1 cellular context compared by ENCODE assay signal in genomic region chr16:87855852-87856715, GRCh38.
TF ChIP-seq lines count a peak whose summit lies in the region.

No MANE protein-coding gene starts in this region.

TF ChIP-seq in HepG2, 621 proteins besides CTCF, POLR2A, EP300 and RAD21 (continued from another document and continues in another):
- TF ChIP-seq ZBTB46 (CRISPR knock-in tag; IDR thresholded peaks at IDR 0.05; ENCODE audit: borderline replicate concordance) (no peak), KIAA2018 (CRISPR knock-in tag; IDR thresholded peaks at IDR 0.05; ENCODE audit: borderline replicate concordance) (no peak), ELF3 (CRISPR knock-in tag; IDR thresholded peaks at IDR 0.05) (peak; percentile 96), ZFP91 (CRISPR knock-in tag; IDR thresholded peaks at IDR 0.05; ENCODE audit: borderline replicate concordance) (peak; percentile 29; the same call in 1 of the 2 replicates), POGZ (CRISPR knock-in tag; IDR thresholded peaks at IDR 0.05) (peak; percentile 66), MXD4 (CRISPR knock-in tag; IDR thresholded peaks at IDR 0.05) (no peak; the same call in 1 of the 2 replicates), NPAS2 (CRISPR knock-in tag; IDR thresholded peaks at IDR 0.05; ENCODE audit: borderline replicate concordance) (no peak), RBM39 (IDR thresholded peaks at IDR 0.05; ENCODE audit: low read depth, low read length, poor library complexity, severe bottlenecking) (peak; percentile 40), ZNF329 (CRISPR knock-in tag; IDR thresholded peaks at IDR 0.05; ENCODE audit: low read depth) (no peak), ZNF512B (CRISPR knock-in tag; IDR thresholded peaks at IDR 0.05; ENCODE audit: borderline replicate concordance) (no peak), YEATS2 (CRISPR knock-in tag; IDR thresholded peaks at IDR 0.05; ENCODE audit: borderline replicate concordance) (no peak), ZNF383 (CRISPR knock-in tag; IDR thresholded peaks at IDR 0.05; ENCODE audit: borderline replicate concordance) (no peak), SMARCE1 (IDR thresholded peaks at IDR 0.05; ENCODE audit: borderline replicate concordance) (no peak), ZNF510 (CRISPR knock-in tag; IDR thresholded peaks at IDR 0.05; ENCODE audit: low read depth) (no peak), HNRNPL (IDR thresholded peaks at IDR 0.05; ENCODE audit: low read depth, low read length) (peak; percentile 94), ZXDC (CRISPR knock-in tag; IDR thresholded peaks at IDR 0.05) (no peak), ARNTL (CRISPR knock-in tag; IDR thresholded peaks at IDR 0.05) (no peak; the same call in 1 of the 2 replicates), ZNF747 (CRISPR knock-in tag; IDR thresholded peaks at IDR 0.05; ENCODE audit: borderline replicate concordance) (peak; percentile 46), ZNF44 (CRISPR knock-in tag; IDR thresholded peaks at IDR 0.05) (no peak), ADNP (CRISPR knock-in tag; IDR thresholded peaks at IDR 0.05) (no peak), PRMT3 (CRISPR knock-in tag; IDR thresholded peaks at IDR 0.05; ENCODE audit: borderline replicate concordance, low read depth) (no peak), GABPA (IDR thresholded peaks at IDR 0.05; ENCODE audit: low read depth, low read length) (no peak), GABPA (CRISPR knock-in tag; IDR thresholded peaks at IDR 0.05; ENCODE audit: low read depth) (peak; percentile 81), CENPX (CRISPR knock-in tag; IDR thresholded peaks at IDR 0.05) (no peak), HNRNPH1 (optimal IDR thresholded peaks at IDR 0.05; ENCODE audit: low read depth, low read length) (no peak), TMF1 (CRISPR knock-in tag; IDR thresholded peaks at IDR 0.05; ENCODE audit: low read depth) (no peak), FOXP1 (IDR thresholded peaks at IDR 0.05) (no peak), FOXP1 (CRISPR knock-in tag; IDR thresholded peaks at IDR 0.05) (peak; percentile 67; the same call in 1 of the 2 replicates), ZNF652 (CRISPR knock-in tag; IDR thresholded peaks at IDR 0.05; ENCODE audit: borderline replicate concordance, low read depth) (no peak), NCOA2 (CRISPR knock-in tag; IDR thresholded peaks at IDR 0.05) (peak; percentile 81), IRF2 (CRISPR knock-in tag; IDR thresholded peaks at IDR 0.05) (peak; percentile 72; the same call in 1 of the 2 replicates), NBN (conservative IDR thresholded peaks at IDR 0.05) (no peak), HIVEP1 (CRISPR knock-in tag; IDR thresholded peaks at IDR 0.05) (no peak; the same call in 1 of the 2 replicates), ZNF597 (CRISPR knock-in tag; IDR thresholded peaks at IDR 0.05) (no peak), ZNF766 (CRISPR knock-in tag; IDR thresholded peaks at IDR 0.05; ENCODE audit: borderline replicate concordance) (0 out of 2 replicates have a peak, but pooled peaks have one; percentile 75), HOXD1 (CRISPR knock-in tag; IDR thresholded peaks at IDR 0.05) (peak; percentile 80; the same call in 1 of the 2 replicates), STAG1 (CRISPR knock-in tag; IDR thresholded peaks at IDR 0.05) (no peak), PRPF4 (IDR thresholded peaks at IDR 0.05; ENCODE audit: low read depth, low read length, poor library complexity, severe bottlenecking) (peak; percentile 58), PLSCR1 (CRISPR knock-in tag; IDR thresholded peaks at IDR 0.05; ENCODE audit: borderline replicate concordance) (no peak), IKZF5 (CRISPR knock-in tag; IDR thresholded peaks at IDR 0.05) (peak; percentile 86; the same call in 1 of the 2 replicates), TCF7 (IDR thresholded peaks at IDR 0.05; ENCODE audit: low read depth) (no peak), TBL1XR1 (IDR thresholded peaks at IDR 0.05; ENCODE audit: borderline replicate concordance, low read length, partially characterized antibody) (peak; percentile 34)
